Comparison of ENCODE assay signal across 1 cellular context in the genomic region with DNA sequence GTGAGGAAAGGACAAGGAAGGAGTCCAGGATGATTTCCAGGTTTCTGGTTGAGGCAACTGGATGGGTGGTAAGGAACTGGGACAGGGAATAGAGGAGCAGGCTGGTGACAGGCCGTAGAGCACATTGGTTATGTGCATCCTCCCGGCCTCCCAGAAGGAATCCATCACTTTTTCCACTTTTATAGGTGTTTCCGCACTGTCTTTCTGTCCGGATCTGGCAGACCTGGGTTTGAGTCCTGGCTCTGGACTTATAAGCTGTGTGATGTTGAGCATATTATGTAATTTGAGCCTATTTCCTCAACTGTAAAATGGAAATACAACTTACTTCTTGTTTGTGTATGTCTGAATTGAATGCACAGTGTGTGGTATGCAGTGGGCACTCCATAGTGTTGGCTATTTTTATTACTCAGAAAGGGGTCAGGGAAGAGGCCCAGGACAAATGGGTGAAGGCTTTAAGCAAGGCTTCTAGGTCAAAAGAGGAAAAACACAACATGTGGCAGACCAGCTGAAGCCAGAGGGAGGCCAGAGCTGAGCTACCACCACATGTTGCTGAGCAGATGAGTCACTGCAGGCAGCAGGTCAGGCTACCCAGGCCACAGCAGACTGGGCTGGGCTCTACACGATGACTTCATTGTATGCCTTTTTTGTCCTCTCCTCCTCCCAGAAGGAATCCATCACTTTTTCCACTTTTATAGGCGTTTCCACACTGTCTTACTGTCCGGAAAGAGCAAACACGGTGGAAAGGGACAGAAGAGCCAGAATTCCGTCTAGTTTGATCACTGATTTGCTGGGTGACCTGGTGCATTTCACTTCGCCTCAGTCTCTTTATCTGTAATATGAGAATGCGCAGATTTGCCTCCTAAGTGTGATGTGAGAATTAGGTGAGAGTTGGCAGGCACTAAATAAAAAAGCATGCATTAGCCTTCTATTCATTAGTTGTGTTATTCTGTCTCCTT.
TF ChIP-seq lines count a peak whose summit lies in the region.

No MANE protein-coding gene starts in this region.

TF ChIP-seq in HEK293, 187 proteins besides CTCF, POLR2A, EP300 and RAD21 (continued from another document and continues in another):
- 0 out of 2 replicates have a peak, but pooled peaks have one; percentile 55 for TF ChIP-seq WT1 (tag by site-specific recombination; IDR thresholded peaks at IDR 0.05)
- TF ChIP-seq ZNF366 (tag by site-specific recombination; conservative IDR thresholded peaks at IDR 0.05), result peak; percentile 99
- no peak for TF ChIP-seq ZBTB6 (tag by site-specific recombination; IDR thresholded peaks at IDR 0.05)
- TF ChIP-seq, protein P1, sequence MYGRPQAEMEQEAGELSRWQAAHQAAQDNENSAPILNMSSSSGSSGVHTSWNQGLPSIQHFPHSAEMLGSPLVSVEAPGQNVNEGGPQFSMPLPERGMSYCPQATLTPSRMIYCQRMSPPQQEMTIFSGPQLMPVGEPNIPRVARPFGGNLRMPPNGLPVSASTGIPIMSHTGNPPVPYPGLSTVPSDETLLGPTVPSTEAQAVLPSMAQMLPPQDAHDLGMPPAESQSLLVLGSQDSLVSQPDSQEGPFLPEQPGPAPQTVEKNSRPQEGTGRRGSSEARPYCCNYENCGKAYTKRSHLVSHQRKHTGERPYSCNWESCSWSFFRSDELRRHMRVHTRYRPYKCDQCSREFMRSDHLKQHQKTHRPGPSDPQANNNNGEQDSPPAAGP (tag by site-specific recombination; IDR thresholded peaks at IDR 0.05), result 0 out of 2 replicates have a peak, but pooled peaks have one; percentile 64
- TF ChIP-seq ZNF558 (tag by site-specific recombination; IDR thresholded peaks at IDR 0.05), result no peak; the same call in 1 of the 2 replicates
- TF ChIP-seq ZNF2 (tag by site-specific recombination; IDR thresholded peaks at IDR 0.05), result peak; percentile 48; the same call in 1 of the 2 replicates
- no peak for TF ChIP-seq ZNF221 (tag by site-specific recombination; IDR thresholded peaks at IDR 0.05; ENCODE audit: borderline replicate concordance)
- TF ChIP-seq, protein P2, sequence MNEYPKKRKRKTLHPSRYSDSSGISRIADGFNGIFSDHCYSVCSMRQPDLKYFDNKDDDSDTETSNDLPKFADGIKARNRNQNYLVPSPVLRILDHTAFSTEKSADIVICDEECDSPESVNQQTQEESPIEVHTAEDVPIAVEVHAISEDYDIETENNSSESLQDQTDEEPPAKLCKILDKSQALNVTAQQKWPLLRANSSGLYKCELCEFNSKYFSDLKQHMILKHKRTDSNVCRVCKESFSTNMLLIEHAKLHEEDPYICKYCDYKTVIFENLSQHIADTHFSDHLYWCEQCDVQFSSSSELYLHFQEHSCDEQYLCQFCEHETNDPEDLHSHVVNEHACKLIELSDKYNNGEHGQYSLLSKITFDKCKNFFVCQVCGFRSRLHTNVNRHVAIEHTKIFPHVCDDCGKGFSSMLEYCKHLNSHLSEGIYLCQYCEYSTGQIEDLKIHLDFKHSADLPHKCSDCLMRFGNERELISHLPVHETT (tag by site-specific recombination; IDR thresholded peaks at IDR 0.05), result peak; percentile 39; the same call in 1 of the 2 replicates
- TF ChIP-seq ZSCAN5A (tag by site-specific recombination; IDR thresholded peaks at IDR 0.05), result no peak
- TF ChIP-seq PRDM2 (tag by site-specific recombination; IDR thresholded peaks at IDR 0.05; ENCODE audit: borderline replicate concordance), result no peak
- TF ChIP-seq SCRT2 (tag by site-specific recombination; IDR thresholded peaks at IDR 0.05), result peak; percentile 100
- TF ChIP-seq ZBTB17 (tag by site-specific recombination; IDR thresholded peaks at IDR 0.05), result peak; percentile 97
- TF ChIP-seq TCF7L2 (IDR thresholded peaks at IDR 0.05; ENCODE audit: borderline replicate concordance, low read depth, low read length), result no peak
- TF ChIP-seq ZBTB48 (tag by site-specific recombination; IDR thresholded peaks at IDR 0.05), result no peak; the same call in 1 of the 2 replicates
- peak; percentile 96 for TF ChIP-seq SCRT1 (tag by site-specific recombination; IDR thresholded peaks at IDR 0.05; ENCODE audit: borderline replicate concordance)
- TF ChIP-seq ZNF629 (tag by site-specific recombination; IDR thresholded peaks at IDR 0.05), result peak; percentile 83
- no peak for TF ChIP-seq ZNF585B (tag by site-specific recombination; IDR thresholded peaks at IDR 0.05)
- no peak for TF ChIP-seq ZNF302 (tag by site-specific recombination; IDR thresholded peaks at IDR 0.05; ENCODE audit: low read depth)
- no peak for TF ChIP-seq ZNF571 (tag by site-specific recombination; IDR thresholded peaks at IDR 0.05)
- TF ChIP-seq, protein P3, sequence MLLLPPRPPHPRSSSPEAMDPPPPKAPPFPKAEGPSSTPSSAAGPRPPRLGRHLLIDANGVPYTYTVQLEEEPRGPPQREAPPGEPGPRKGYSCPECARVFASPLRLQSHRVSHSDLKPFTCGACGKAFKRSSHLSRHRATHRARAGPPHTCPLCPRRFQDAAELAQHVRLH (tag by site-specific recombination; IDR thresholded peaks at IDR 0.05), result peak; percentile 8; the same call in 1 of the 2 replicates
- 0 out of 2 replicates have a peak, but pooled peaks have one; percentile 7 for TF ChIP-seq PRDM4 (tag by site-specific recombination; IDR thresholded peaks at IDR 0.05)
- TF ChIP-seq, protein P4, sequence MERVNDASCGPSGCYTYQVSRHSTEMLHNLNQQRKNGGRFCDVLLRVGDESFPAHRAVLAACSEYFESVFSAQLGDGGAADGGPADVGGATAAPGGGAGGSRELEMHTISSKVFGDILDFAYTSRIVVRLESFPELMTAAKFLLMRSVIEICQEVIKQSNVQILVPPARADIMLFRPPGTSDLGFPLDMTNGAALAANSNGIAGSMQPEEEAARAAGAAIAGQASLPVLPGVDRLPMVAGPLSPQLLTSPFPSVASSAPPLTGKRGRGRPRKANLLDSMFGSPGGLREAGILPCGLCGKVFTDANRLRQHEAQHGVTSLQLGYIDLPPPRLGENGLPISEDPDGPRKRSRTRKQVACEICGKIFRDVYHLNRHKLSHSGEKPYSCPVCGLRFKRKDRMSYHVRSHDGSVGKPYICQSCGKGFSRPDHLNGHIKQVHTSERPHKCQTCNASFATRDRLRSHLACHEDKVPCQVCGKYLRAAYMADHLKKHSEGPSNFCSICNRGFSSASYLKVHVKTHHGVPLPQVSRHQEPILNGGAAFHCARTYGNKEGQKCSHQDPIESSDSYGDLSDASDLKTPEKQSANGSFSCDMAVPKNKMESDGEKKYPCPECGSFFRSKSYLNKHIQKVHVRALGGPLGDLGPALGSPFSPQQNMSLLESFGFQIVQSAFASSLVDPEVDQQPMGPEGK (tag by site-specific recombination; IDR thresholded peaks at IDR 0.05), result 0 out of 2 replicates have a peak, but pooled peaks have one; percentile 42
- peak; percentile 95 for TF ChIP-seq ZNF335 (tag by site-specific recombination; conservative IDR thresholded peaks at IDR 0.05)
- peak; percentile 54; the same call in 1 of the 2 replicates for TF ChIP-seq ZNF394 (tag by site-specific recombination; IDR thresholded peaks at IDR 0.05; ENCODE audit: borderline replicate concordance)
- TF ChIP-seq ZNF121 (tag by site-specific recombination; IDR thresholded peaks at IDR 0.05), result no peak
- TF ChIP-seq, protein P5, sequence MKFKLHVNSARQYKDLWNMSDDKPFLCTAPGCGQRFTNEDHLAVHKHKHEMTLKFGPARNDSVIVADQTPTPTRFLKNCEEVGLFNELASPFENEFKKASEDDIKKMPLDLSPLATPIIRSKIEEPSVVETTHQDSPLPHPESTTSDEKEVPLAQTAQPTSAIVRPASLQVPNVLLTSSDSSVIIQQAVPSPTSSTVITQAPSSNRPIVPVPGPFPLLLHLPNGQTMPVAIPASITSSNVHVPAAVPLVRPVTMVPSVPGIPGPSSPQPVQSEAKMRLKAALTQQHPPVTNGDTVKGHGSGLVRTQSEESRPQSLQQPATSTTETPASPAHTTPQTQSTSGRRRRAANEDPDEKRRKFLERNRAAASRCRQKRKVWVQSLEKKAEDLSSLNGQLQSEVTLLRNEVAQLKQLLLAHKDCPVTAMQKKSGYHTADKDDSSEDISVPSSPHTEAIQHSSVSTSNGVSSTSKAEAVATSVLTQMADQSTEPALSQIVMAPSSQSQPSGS (tag by site-specific recombination; IDR thresholded peaks at IDR 0.05; ENCODE audit: low read depth), result peak; percentile 89
- TF ChIP-seq ZNF404 (tag by site-specific recombination; IDR thresholded peaks at IDR 0.05), result no peak
- TF ChIP-seq ZFP37 (tag by site-specific recombination; IDR thresholded peaks at IDR 0.05), result no peak
- peak; percentile 16; the same call in 1 of the 2 replicates for TF ChIP-seq KLF9 (tag by site-specific recombination; IDR thresholded peaks at IDR 0.05; ENCODE audit: low read depth)
- no peak for TF ChIP-seq ZSCAN23 (tag by site-specific recombination; IDR thresholded peaks at IDR 0.05)
- no peak for TF ChIP-seq ZNF521 (tag by site-specific recombination; IDR thresholded peaks at IDR 0.05)
- no peak for TF ChIP-seq ZNF37A (tag by site-specific recombination; IDR thresholded peaks at IDR 0.05)
- TF ChIP-seq ZNF324 (tag by site-specific recombination; IDR thresholded peaks at IDR 0.05), result peak; percentile 28; the same call in 1 of the 2 replicates
- TF ChIP-seq ZNF529 (tag by site-specific recombination; IDR thresholded peaks at IDR 0.05; ENCODE audit: insufficient replicate concordance), result no peak
- no peak for TF ChIP-seq ZNF133 (tag by site-specific recombination; IDR thresholded peaks at IDR 0.05)
- TF ChIP-seq ZBTB8A (tag by site-specific recombination; IDR thresholded peaks at IDR 0.05), result peak; percentile 63
- TF ChIP-seq KLF8 (tag by site-specific recombination; IDR thresholded peaks at IDR 0.05), result 0 out of 2 replicates have a peak, but pooled peaks have one; percentile 30
- 0 out of 2 replicates have a peak, but pooled peaks have one; percentile 42 for TF ChIP-seq ZBTB21 (tag by site-specific recombination; IDR thresholded peaks at IDR 0.05)
- no peak for TF ChIP-seq ZNF830 (tag by site-specific recombination; IDR thresholded peaks at IDR 0.05; ENCODE audit: low read depth)
